ENCODE assay signal across 8 cellular contexts in the genomic region with DNA sequence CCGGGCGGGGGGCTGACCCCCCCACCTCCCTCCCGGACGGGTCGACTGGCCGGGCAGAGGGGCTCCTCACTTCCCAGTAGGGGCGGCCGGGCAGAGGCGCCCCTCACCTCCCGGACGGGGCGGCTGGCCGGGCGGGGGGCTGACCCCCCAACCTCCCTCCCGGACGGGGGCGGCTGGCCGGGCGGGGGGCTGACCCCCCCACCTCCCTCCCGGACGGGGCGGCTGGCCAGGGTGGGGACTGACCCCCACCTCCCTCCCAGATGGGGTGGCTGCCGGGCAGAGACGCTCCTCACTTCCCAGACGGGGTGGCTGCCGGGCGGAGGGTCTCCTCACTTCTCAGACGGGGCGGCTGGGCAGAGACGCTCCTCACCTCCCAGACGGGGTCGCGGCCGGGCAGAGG. TPM values are rescaled to one million over a fixed set of nuclear protein-coding genes. Genes with fewer than 3 reads are reported as not detected.
"Had no signal": no experiment of that assay in that cellular context is flagged by ENCODE, and none has a peak within 500 bp of the region (broad histone marks: within the 10 kb centered on the region; RNA-seq: fewer than 3 reads in every experiment).

No MANE protein-coding gene starts in this region.

RNA-seq across cellular contexts. Expression of gene PLK5, which starts 24.6 kb away (rescaled TPM):
- total RNA-seq: stomach, subcutaneous adipose tissue, thoracic aorta, thyroid gland, transverse colon, upper lobe of left lung, upper lobe of right lung, ureter had no signal
